Comparison of ENCODE assay signal across 10 cellular contexts in genomic region chr1:175376194-175376593, GRCh38.
DNase-seq lines count a peak whose midpoint lies in the region; ATAC-seq and TF ChIP-seq lines count a peak whose summit lies in the region.
"Had no signal": no experiment of that assay in that cellular context is flagged by ENCODE, and none has a peak within 500 bp of the region (broad histone marks: within the 10 kb centered on the region; RNA-seq: fewer than 3 reads in every experiment).

No MANE protein-coding gene starts in this region.

- POLR2A ChIA-PET in GM10248 (lab: Yijun Ruan, JAX): no interaction called here

- H3K4me3 ChIP-seq in H7 (ENCODE audit: insufficient read depth, low read depth, low read length): no peak overlapping the region
- H3K4me3 ChIP-seq: SJCRH30 had no signal

- no peak overlapping the region for H3K27ac ChIP-seq in substantia nigra (ENCODE audit: low read depth, low read length, poor library complexity, severe bottlenecking)
- H3K27ac ChIP-seq: SJCRH30 had no signal

- TF ChIP-seq CTCF in GM10248 (IDR thresholded peaks at IDR 0.05; ENCODE audit: control extremely low read depth, extremely low read depth, low read depth, missing control alignments): peak; percentile 60

- CTCF ChIA-PET in GM10248 (lab: Yijun Ruan, JAX): interaction anchor here (1.1 kb wide), 1 partner anchor 9 kb away, joined by 3 read pairs; no protein-coding TSS in a partner anchor

- no peaks in the 10 kb centered on the region for H3K27me3 ChIP-seq in H7 (ENCODE audit: control insufficient read depth, insufficient read depth, low read length)
- H3K27me3 ChIP-seq: SJCRH30 had no signal

- peak; percentile 44 for DNase-seq in GM10248 (ENCODE audit: extremely low spot score)
- DNase-seq in H7: peak; percentile 28
- DNase-seq in SK-N-DZ (ENCODE audit: low spot score): peak; percentile 48
- peak; percentile 31 for DNase-seq in kidney tubule cell (ENCODE audit: low spot score)
- no peak for DNase-seq in central memory CD4-positive, alpha-beta T cell
- no peak for DNase-seq in substantia nigra (lab: John Stamatoyannopoulos, UW)
- DNase-seq in pons (ENCODE audit: low spot score): no peak
- DNase-seq: HFFc6 had no signal

- H3K36me3 ChIP-seq in H7 (replicated peaks; ENCODE audit: control insufficient read depth, insufficient read depth, low read length): no peaks in the 10 kb centered on the region
- H3K36me3 ChIP-seq: SJCRH30 had no signal

- ATAC-seq in GM21825 (IDR thresholded peaks at IDR 0.05; ENCODE audit: unreplicated experiment): no peak

Comparison
In these comparisons a context has a peak if more than half of its experiments do, and no peak if none do; other contexts are left out.
1. DNase-seq: peak in GM10248 (single experiment), H7 (single experiment), SK-N-DZ (single experiment) and kidney tubule cell (single experiment); none in central memory CD4-positive, alpha-beta T cell (single experiment), substantia nigra (0 of 49) and pons (single experiment).